In the genomic region with DNA sequence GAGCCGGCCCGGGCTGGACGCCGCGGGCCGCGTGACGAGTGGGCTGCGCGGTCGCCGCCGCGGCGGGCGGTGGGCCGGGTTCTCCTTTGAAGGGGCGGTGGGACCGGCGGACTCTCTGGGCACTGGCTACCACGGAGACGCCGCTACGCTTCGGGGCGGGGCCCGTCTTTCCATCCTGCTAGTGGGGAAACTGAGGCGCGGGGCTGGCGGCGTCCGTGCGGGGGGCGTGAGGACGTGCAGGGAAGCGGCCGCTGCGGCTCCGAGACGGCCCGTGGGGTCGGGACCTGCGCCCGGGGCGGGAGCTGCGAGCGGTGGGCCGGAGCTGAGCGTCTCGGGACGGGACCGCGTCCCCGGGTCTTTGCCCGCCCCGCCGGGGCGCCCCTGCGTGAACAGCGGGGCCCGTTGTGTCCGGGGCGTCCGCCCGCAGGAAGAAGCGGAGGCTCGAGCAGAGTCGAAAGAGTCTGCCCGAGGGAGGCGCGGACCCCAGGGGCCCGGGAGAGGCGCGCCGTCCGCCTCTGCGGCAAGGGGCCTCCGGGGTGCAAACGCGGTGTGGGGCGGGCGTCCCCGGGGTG, we compare ENCODE assay signal across 8 cellular contexts. TPM values are rescaled to one million over a fixed set of nuclear protein-coding genes. Genes with fewer than 3 reads are reported as not detected.
A peak's percentile ranks its signal among the peaks of the same experiment; 100 is the strongest.
DNase-seq lines count a peak whose midpoint lies in the region; ATAC-seq and TF ChIP-seq lines count a peak whose summit lies in the region.

No MANE protein-coding gene starts in this region.

- H3K4me3 ChIP-seq in HUES64 (ENCODE audit: low read length) (peak overlapping the region; percentile 74), dorsolateral prefrontal cortex (peak overlapping the region; percentile 44 to 98 (median 89)), osteoblast (ENCODE audit: insufficient read depth, low read length) (peak overlapping the region; percentile 92)

- peak; percentile 26 for ATAC-seq in GM21515 (IDR thresholded peaks at IDR 0.05; ENCODE audit: unreplicated experiment)

- H3K4me1 ChIP-seq in HUES64 (ENCODE audit: insufficient read depth, low read length) (peaks cover 20% of the 10 kb centered on the region), osteoblast (ENCODE audit: insufficient read depth, low read length) (peaks cover 24% of the 10 kb centered on the region)

- peak overlapping the region; percentile 51; the same call in 1 of the 2 replicates for H3K9ac ChIP-seq in HUES64 (ENCODE audit: low read depth, low read length)

- H3K4me2 ChIP-seq in osteoblast (ENCODE audit: insufficient read depth, low read length), result peak overlapping the region; percentile 76

- WGBS in HUES64, result 4% methylated on average over 83 of the region's 83 CpGs

- H3K27me3 ChIP-seq in HUES64 (ENCODE audit: insufficient read depth, low read length), result peaks cover 33% of the 10 kb centered on the region
- no peaks in the 10 kb centered on the region for H3K27me3 ChIP-seq in dorsolateral prefrontal cortex
- no peaks in the 10 kb centered on the region for H3K27me3 ChIP-seq in osteoblast (ENCODE audit: insufficient read depth, low read length)

- DNase-seq in GM10248 (ENCODE audit: extremely low spot score) (peak; percentile 53), dorsolateral prefrontal cortex (no peak), osteoblast (ENCODE audit: insufficient read length, low spot score, missing footprints) (peak; percentile 87), G401 (ENCODE audit: low spot score) (no peak), NCI-H2107 (lab: John Stamatoyannopoulos, UW) (no peak), SKM-1 treated with dmso at 0.1 percent for 144 hours (lab: John Stamatoyannopoulos, UW; ENCODE audit: unreplicated experiment) (no peak)

- no peak for TF ChIP-seq CTCF in GM10248 (IDR thresholded peaks at IDR 0.05; ENCODE audit: control extremely low read depth, extremely low read depth, low read depth, missing control alignments)
- TF ChIP-seq CTCF in dorsolateral prefrontal cortex (IDR thresholded peaks at IDR 0.05 in 54 of 56, conservative IDR thresholded peaks at IDR 0.05 in 2 of 56; ENCODE audit: low read depth in 1 of 56, partially characterized antibody in 56 of 56), result no peak
- no peak for TF ChIP-seq CTCF in osteoblast (IDR thresholded peaks at IDR 0.05; ENCODE audit: extremely low read depth, low read depth, low read length)

- H3K36me3 ChIP-seq in HUES64 (ENCODE audit: insufficient read depth, low read length) (no peaks in the 10 kb centered on the region; the same call in 1 of the 2 replicates), osteoblast (ENCODE audit: insufficient read depth, low read length) (no peaks in the 10 kb centered on the region)

- intact Hi-C loops in dorsolateral prefrontal cortex (cut with DNase I), result loop anchor here (5.0 kb wide), 3 partner anchors 40 to 80 kb away; a partner anchor contains a TSS

- H3K9me3 ChIP-seq in HUES64 (ENCODE audit: insufficient read depth, low read depth, low read length) (peaks cover 3% of the 10 kb centered on the region; the same call in 1 of the 2 replicates), osteoblast (ENCODE audit: low read depth, low read length) (no peaks in the 10 kb centered on the region)

- CTCF ChIA-PET in GM10248 (lab: Yijun Ruan, JAX), result interaction anchor here (2.3 to 2.8 kb wide), 2 partner anchors 38 to 83 kb away, joined by 7 to 11 read pairs; no protein-coding TSS in a partner anchor

- peak overlapping the region; percentile 53 for H2AFZ ChIP-seq in osteoblast (ENCODE audit: low read length)

- H3K27ac ChIP-seq in HUES64 (ENCODE audit: low read depth, low read length) (no peak overlapping the region), dorsolateral prefrontal cortex (peak overlapping the region in 56 of 59 donors; percentile 20 to 94 (median 76)), osteoblast (ENCODE audit: low read depth, low read length) (peak overlapping the region; percentile 42)

- in situ Hi-C loops in G401 (cut with HindIII; ENCODE audit: low sequenced_read_pairs), result no loop called here

- peaks cover 21% of the 10 kb centered on the region for H4K20me1 ChIP-seq in osteoblast (ENCODE audit: insufficient read depth, low read length)

- POLR2A ChIA-PET in GM10248 (lab: Yijun Ruan, JAX), result interaction anchor here (0.6 kb wide), 1 partner anchor 51 kb away, joined by 4 read pairs; no protein-coding TSS in a partner anchor

- peaks cover 40% of the 10 kb centered on the region for H3K79me2 ChIP-seq in osteoblast (ENCODE audit: insufficient read depth, low read length)

RNA-seq across cellular contexts. Expression of a gene that starts 0.5 kb away (rescaled TPM):
- 38.5 TPM for polyA plus RNA-seq in HUES64 (2013, experiment 1 of 2)
- 71.4 TPM for polyA plus RNA-seq in HUES64 (2013, experiment 2 of 2)
- total RNA-seq in dorsolateral prefrontal cortex (100 to 1,000 TPM in 103 of 120 experiments, 10 to 100 TPM in 17; 73.1 to 211 (median 119) TPM), osteoblast (53.0 and 112 TPM in 2 replicates)
- total RNA-seq in G401 (2014; rRNA removed; shearing (Covaris generic)), result 81.6 and 96.5 TPM in 2 replicates

Comparison
In these comparisons a context has a peak if more than half of its experiments do, and no peak if none do; other contexts are left out.
1. DNase-seq: peak in GM10248 (single experiment) and osteoblast (single experiment); none in dorsolateral prefrontal cortex (0 of 10), G401 (single experiment), NCI-H2107 (single experiment) and SKM-1 treated with dmso at 0.1 percent for 144 hours (single experiment).
2. Peak in every context shown above with its lines, with median percentiles within 50 percentile points of each other: H3K4me3 ChIP-seq.